1 cellular context compared by ENCODE assay signal in the genomic region with DNA sequence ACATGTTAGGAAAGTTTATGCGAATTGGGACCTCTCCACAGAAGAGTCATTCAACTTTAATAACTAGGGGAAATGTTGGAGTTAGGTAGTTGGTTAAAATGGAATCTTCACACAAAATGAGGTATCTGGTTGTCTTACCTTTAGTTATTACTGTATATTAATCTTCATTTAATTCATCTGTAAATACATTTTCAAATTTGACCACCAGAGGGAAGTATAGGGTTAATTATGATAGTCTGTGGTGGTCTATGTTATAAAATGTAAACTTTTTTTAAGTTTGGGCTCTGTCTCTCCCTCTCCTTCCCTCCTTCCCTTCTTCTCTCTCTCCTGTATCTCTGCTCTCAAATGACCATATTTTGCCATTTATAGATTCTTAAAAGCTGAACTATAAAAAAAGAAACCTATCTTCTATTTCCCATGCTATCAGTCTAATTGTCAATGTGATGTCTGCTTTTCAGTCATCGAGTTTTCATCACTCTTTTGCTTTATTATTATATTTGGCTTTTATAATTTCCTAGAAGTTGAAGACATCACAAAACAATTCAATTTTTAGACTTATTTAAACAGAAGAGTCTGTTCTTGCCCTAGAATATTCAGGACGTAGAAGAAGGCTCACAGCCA.
TF ChIP-seq lines count a peak whose summit lies in the region.

No MANE protein-coding gene starts in this region.

TF ChIP-seq in HCT116, 20 proteins besides CTCF, POLR2A, EP300 and RAD21 (continued from another document):
- TF ChIP-seq SRF (IDR thresholded peaks at IDR 0.05; ENCODE audit: low read depth) (no peak), ELF1 (IDR thresholded peaks at IDR 0.05; ENCODE audit: borderline replicate concordance, low read depth) (no peak), FOSL1 (IDR thresholded peaks at IDR 0.05; ENCODE audit: low read depth) (no peak), ZFX (IDR thresholded peaks at IDR 0.05) (no peak)
